ENCODE assay signal across 17 cellular contexts in genomic region chr6:73879466-73879865, GRCh38.
"Had no signal": no experiment of that assay in that cellular context is flagged by ENCODE, and none has a peak within 500 bp of the region (broad histone marks: within the 10 kb centered on the region; RNA-seq: fewer than 3 reads in every experiment).

No MANE protein-coding gene starts in this region.

- DNase-seq: activated CD4-positive, alpha-beta T cell treated with anti-CD3 and anti-CD28 coated beads for 36 hours; activated CD4-positive, alpha-beta T cell treated with anti-CD3 and anti-CD28 coated beads, Interleukin-2, amount 50 U/mL, for 48 hours; activated gamma-delta T cell treated with Interleukin-2 at 50 U/mL for 16 hours; amygdala; dorsolateral prefrontal cortex; gastrocnemius medialis; immature natural killer cell; kidney glomerular epithelial cell; natural killer cell; pancreas; sigmoid colon; stimulated activated naive B cell treated with anti-CD40 and anti-IgM and Interleukin-4, amounts not matched to agents 10 μg/mL and 1 μg/mL and 100 μg/mL, for 72 hours; T-helper 17 cell; upper lobe of left lung had no signal

- ATAC-seq: activated CD4-positive, alpha-beta T cell treated with anti-CD3 and anti-CD28 coated beads for 36 hours; gastrocnemius medialis; natural killer cell; pancreas; stimulated activated naive B cell treated with anti-CD40 and anti-IgM and Interleukin-4, amounts not matched to agents 10 μg/mL and 1 μg/mL and 100 μg/mL, for 72 hours; T-helper 17 cell had no signal

- H3K4me3 ChIP-seq: cardiac muscle cell, dorsolateral prefrontal cortex, gastrocnemius medialis, heart left ventricle, pancreas, sigmoid colon, thoracic aorta, upper lobe of left lung had no signal
